Comparison of ENCODE assay signal across 8 cellular contexts in the genomic region with DNA sequence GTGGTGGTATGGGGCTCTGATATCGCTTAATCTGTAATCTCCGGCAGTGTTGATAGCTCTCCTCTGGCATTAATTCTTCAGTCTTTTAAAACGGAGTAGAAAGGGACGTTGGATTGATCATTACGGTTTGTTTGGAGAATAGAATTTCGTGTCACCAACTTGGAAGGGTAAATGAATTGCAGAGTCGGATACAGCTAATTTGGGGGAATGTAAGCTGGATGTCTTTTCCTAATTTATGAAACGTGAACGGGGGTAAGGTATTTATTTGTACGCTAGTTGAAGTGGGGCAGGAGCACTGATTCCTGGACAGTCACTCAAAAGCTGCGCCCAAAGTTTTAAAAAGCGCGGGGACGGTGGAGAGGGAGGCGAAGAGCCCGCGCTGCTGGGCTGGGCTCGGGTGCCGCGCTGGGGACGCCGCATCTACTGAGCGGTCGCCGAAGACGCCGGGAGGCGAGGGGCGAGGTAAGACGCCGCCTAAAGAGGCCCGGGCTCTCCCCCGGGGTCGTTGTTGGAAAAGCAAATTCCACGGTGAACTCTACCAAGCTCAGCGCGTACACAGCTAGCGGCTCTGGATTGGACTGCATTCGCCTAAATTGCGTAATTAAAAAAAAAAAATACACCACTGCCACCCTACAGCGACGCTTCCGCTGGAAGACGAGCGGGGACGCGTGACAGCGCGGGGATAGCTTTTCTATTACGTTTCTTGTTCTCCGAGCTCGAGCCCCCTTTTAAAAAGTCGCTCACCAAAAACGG.
A peak's percentile ranks its signal among the peaks of the same experiment; 100 is the strongest.
DNase-seq lines count a peak whose midpoint lies in the region; ATAC-seq, FAIRE-seq and TF ChIP-seq lines count a peak whose summit lies in the region.

No MANE protein-coding gene starts in this region.

- no peak for TF ChIP-seq CTCF in bronchial epithelial cell (IDR thresholded peaks at IDR 0.05; ENCODE audit: insufficient read depth, low read length, severe bottlenecking)

- peaks cover 4% of the 10 kb centered on the region for H3K36me3 Mint-ChIP-seq in stimulated activated effector memory CD8-positive, alpha-beta T cell treated with anti-CD3 and anti-CD28 coated beads, Interleukin-12 subunit alpha, Interleukin-12 subunit beta, amount 100 ng/mL, for 72 hours

- no peaks in the 10 kb centered on the region for H3K36me3 ChIP-seq in bronchial epithelial cell (ENCODE audit: control insufficient read depth, insufficient read depth, low read length)

- no peaks in the 10 kb centered on the region for H3K9me3 Mint-ChIP-seq in stimulated activated effector memory CD8-positive, alpha-beta T cell treated with anti-CD3 and anti-CD28 coated beads, Interleukin-12 subunit alpha, Interleukin-12 subunit beta, amount 100 ng/mL, for 72 hours

- H3K4me1 Mint-ChIP-seq in stimulated activated effector memory CD8-positive, alpha-beta T cell treated with anti-CD3 and anti-CD28 coated beads, Interleukin-12 subunit alpha, Interleukin-12 subunit beta, amount 100 ng/mL, for 72 hours, result peaks cover 33% of the 10 kb centered on the region

- peak; percentile 72 for ATAC-seq in stimulated activated effector memory CD8-positive, alpha-beta T cell treated with anti-CD3 and anti-CD28 coated beads, Interleukin-12 subunit alpha, Interleukin-12 subunit beta, amount 100 ng/mL, for 72 hours
- ATAC-seq in GM21528 (IDR thresholded peaks at IDR 0.05; ENCODE audit: low FRiP score, unreplicated experiment), result no peak
- no peak for ATAC-seq in GM19395 (IDR thresholded peaks at IDR 0.05; ENCODE audit: unreplicated experiment)

- peak overlapping the region; percentile 68 for H3K4me3 ChIP-seq in bronchial epithelial cell (ENCODE audit: low read depth, low read length)

- H3K27me3 ChIP-seq in bronchial epithelial cell (ENCODE audit: control insufficient read depth, insufficient read depth, low read length) (no peaks in the 10 kb centered on the region), layer of hippocampus (ENCODE audit: control insufficient read depth, insufficient read depth, low read length) (peaks cover 19% of the 10 kb centered on the region)

- DNase-seq in H4 (ENCODE audit: low spot score), result peak; percentile 20
- DNase-seq in T-helper 22 cell (ENCODE audit: low read depth), result peak; percentile 24
- DNase-seq in bronchial epithelial cell (ENCODE audit: low read depth), result no peak
- DNase-seq in stimulated activated effector memory CD8-positive, alpha-beta T cell treated with anti-CD3 and anti-CD28 coated beads, Interleukin-12 subunit alpha, Interleukin-12 subunit beta, amount 100 ng/mL, for 72 hours (ENCODE audit: low spot score in 2 of 2), result no peak
- DNase-seq in COR-L47 (lab: John Stamatoyannopoulos, UW), result no peak

- FAIRE-seq in bronchial epithelial cell (lab: Jason Lieb, UNC), result no peak

- peak overlapping the region; percentile 87 for H3K4me3 Mint-ChIP-seq in stimulated activated effector memory CD8-positive, alpha-beta T cell treated with anti-CD3 and anti-CD28 coated beads, Interleukin-12 subunit alpha, Interleukin-12 subunit beta, amount 100 ng/mL, for 72 hours

- peak overlapping the region; percentile 85 for H3K27ac Mint-ChIP-seq in stimulated activated effector memory CD8-positive, alpha-beta T cell treated with anti-CD3 and anti-CD28 coated beads, Interleukin-12 subunit alpha, Interleukin-12 subunit beta, amount 100 ng/mL, for 72 hours

- peak overlapping the region; percentile 71 for H3K27ac ChIP-seq in layer of hippocampus (ENCODE audit: low read depth, low read length)

Comparison
In these comparisons a context has a peak if more than half of its experiments do, and no peak if none do; other contexts are left out.
1. DNase-seq: peak in H4 (single experiment) and T-helper 22 cell (single experiment); none in bronchial epithelial cell (single experiment), stimulated activated effector memory CD8-positive, alpha-beta T cell treated with anti-CD3 and anti-CD28 coated beads, Interleukin-12 subunit alpha, Interleukin-12 subunit beta, amount 100 ng/mL, for 72 hours (0 of 2) and COR-L47 (single experiment).